Comparison of ENCODE assay signal across 14 cellular contexts in genomic region chr2:42296226-42296625, GRCh38.
DNase-seq lines count a peak whose midpoint lies in the region; ATAC-seq, FAIRE-seq and TF ChIP-seq lines count a peak whose summit lies in the region.
"Had no signal": no experiment of that assay in that cellular context is flagged by ENCODE, and none has a peak within 500 bp of the region (broad histone marks: within the 10 kb centered on the region; RNA-seq: fewer than 3 reads in every experiment).

No MANE protein-coding gene starts in this region.

- in situ Hi-C loops in brain microvascular endothelial cell (cut with HindIII; ENCODE audit: low pct_ligation_motif_present, low sequenced_read_pairs), result no loop called here

- H3K27ac ChIP-seq in naive thymus-derived CD4-positive, alpha-beta T cell (ENCODE audit: low read depth, low read length), result peak overlapping the region; percentile 24
- no peak overlapping the region for H3K27ac ChIP-seq in brain microvascular endothelial cell
- H3K27ac ChIP-seq: A549 had no signal

- intact Hi-C loops in activated CD4-positive, alpha-beta T cell treated with anti-CD3 and anti-CD28 coated beads, Interleukin-2, amount 10 ng/mL, durations not matched to agents 24 days and 14 days (cut with micrococcal nuclease), result loop anchor here (5.0 kb wide), 1 partner anchor 39 kb away; no protein-coding TSS in a partner anchor
- intact Hi-C loops in naive thymus-derived CD4-positive, alpha-beta T cell (cut with micrococcal nuclease), result loop anchor here (2.0 kb wide), 4 partner anchors 15 to 65 kb away; partner anchors contain the start of gene COX7A2L (in 2 of the 2)

- peaks cover 36% of the 10 kb centered on the region for H3K4me1 Mint-ChIP-seq in activated CD4-positive, alpha-beta T cell treated with anti-CD3 and anti-CD28 coated beads, Interleukin-2, amount 10 ng/mL, durations not matched to agents 24 days and 14 days
- peaks cover 30 to 60% (median 53%) of the 10 kb centered on the region in 7 donors for H3K4me1 Mint-ChIP-seq in naive thymus-derived CD4-positive, alpha-beta T cell
- H3K4me1 Mint-ChIP-seq: nephron had no signal

- no peak overlapping the region for H3K4me3 ChIP-seq in naive thymus-derived CD4-positive, alpha-beta T cell (ENCODE audit: low read length)
- H3K4me3 ChIP-seq in brain microvascular endothelial cell (ENCODE audit: low read depth, low read length), result no peak overlapping the region
- H3K4me3 ChIP-seq: A549, heart right ventricle, transverse colon had no signal

- H3K9me3 Mint-ChIP-seq in activated CD4-positive, alpha-beta T cell treated with anti-CD3 and anti-CD28 coated beads, Interleukin-2, amount 10 ng/mL, durations not matched to agents 24 days and 14 days, result no peaks in the 10 kb centered on the region
- peaks cover 0 to 5% (median 0%) of the 10 kb centered on the region in 11 donors for H3K9me3 Mint-ChIP-seq in naive thymus-derived CD4-positive, alpha-beta T cell
- H3K9me3 Mint-ChIP-seq: nephron had no signal

- no peak overlapping the region for H3K4me3 Mint-ChIP-seq in activated CD4-positive, alpha-beta T cell treated with anti-CD3 and anti-CD28 coated beads, Interleukin-2, amount 10 ng/mL, durations not matched to agents 24 days and 14 days
- peak overlapping the region in 5 of 10 donors; percentile 3 to 77 (median 25) for H3K4me3 Mint-ChIP-seq in naive thymus-derived CD4-positive, alpha-beta T cell
- H3K4me3 Mint-ChIP-seq: nephron had no signal

- no peak for TF ChIP-seq CTCF in brain microvascular endothelial cell (IDR thresholded peaks at IDR 0.05; ENCODE audit: low read depth, low read length, missing control alignments)

- peaks cover 35 to 53% of the 10 kb centered on the region in 2 donors for H3K4me1 ChIP-seq in naive thymus-derived CD4-positive, alpha-beta T cell (ENCODE audit: control insufficient read depth in 2 of 2, insufficient read depth in 2 of 2, low read length in 2 of 2)
- H3K4me1 ChIP-seq: A549 had no signal

- CTCF ChIA-PET in naive thymus-derived CD4-positive, alpha-beta T cell (lab: Charles Lee), result interaction anchor here (0.7 kb wide), 3 partner anchors 13 to 1117 kb away, joined by 3 read pairs; no protein-coding TSS in a partner anchor

- H3K36me3 Mint-ChIP-seq in activated CD4-positive, alpha-beta T cell treated with anti-CD3 and anti-CD28 coated beads, Interleukin-2, amount 10 ng/mL, durations not matched to agents 24 days and 14 days (ENCODE audit: low read depth), result peaks cover 70% of the 10 kb centered on the region
- peaks cover 7 to 73% (median 56%) of the 10 kb centered on the region in 5 donors for H3K36me3 Mint-ChIP-seq in naive thymus-derived CD4-positive, alpha-beta T cell

- H3K27me3 Mint-ChIP-seq in activated CD4-positive, alpha-beta T cell treated with anti-CD3 and anti-CD28 coated beads, Interleukin-2, amount 10 ng/mL, durations not matched to agents 24 days and 14 days, result no peaks in the 10 kb centered on the region
- no peaks in the 10 kb centered on the region for H3K27me3 Mint-ChIP-seq in naive thymus-derived CD4-positive, alpha-beta T cell

- FAIRE-seq in urothelium cell line (lab: Jason Lieb, UNC), result no peak

- H3K27ac Mint-ChIP-seq in activated CD4-positive, alpha-beta T cell treated with anti-CD3 and anti-CD28 coated beads, Interleukin-2, amount 10 ng/mL, durations not matched to agents 24 days and 14 days, result peak overlapping the region; percentile 15
- H3K27ac Mint-ChIP-seq in naive thymus-derived CD4-positive, alpha-beta T cell, result peak overlapping the region; percentile 34 to 93 (median 68)

- POLR2A ChIA-PET in naive thymus-derived CD4-positive, alpha-beta T cell (lab: Charles Lee), result no interaction called here

- H3K36me3 ChIP-seq in naive thymus-derived CD4-positive, alpha-beta T cell (ENCODE audit: control insufficient read depth in 2 of 3, insufficient read depth in 3 of 3, low read length in 3 of 3), result peaks cover 4 to 44% (median 5%) of the 10 kb centered on the region in 3 experiments
- H3K36me3 ChIP-seq in brain microvascular endothelial cell (replicated peaks), result peaks cover 19% of the 10 kb centered on the region

- no peaks in the 10 kb centered on the region for H3K27me3 ChIP-seq in naive thymus-derived CD4-positive, alpha-beta T cell (ENCODE audit: control insufficient read depth in 2 of 2, insufficient read depth in 2 of 2, low read length in 2 of 2)
- H3K27me3 ChIP-seq in brain microvascular endothelial cell (replicated peaks), result no peaks in the 10 kb centered on the region
- H3K27me3 ChIP-seq: heart right ventricle, transverse colon had no signal

- no peak for DNase-seq in activated CD4-positive, alpha-beta T cell treated with anti-CD3 and anti-CD28 coated beads, Interleukin-2, amount 10 ng/mL, durations not matched to agents 24 days and 14 days
- DNase-seq in activated CD4-positive, alpha-beta T cell treated with anti-CD3 and anti-CD28 coated beads for 48 hours, result no peak
- no peak for DNase-seq in naive thymus-derived CD4-positive, alpha-beta T cell
- DNase-seq in urothelium cell line (ENCODE audit: low spot score) (no peak), DMS153 treated with DMSO at 0.1 percent for 48 hours (lab: John Stamatoyannopoulos, UW; ENCODE audit: unreplicated experiment) (no peak), brain microvascular endothelial cell (no peak)
- DNase-seq: heart right ventricle, NCI-H2107, SIG-M5, transverse colon had no signal

- ATAC-seq in GM21576 (IDR thresholded peaks at IDR 0.05; ENCODE audit: unreplicated experiment), result peak; percentile 57
- peak; percentile 42 for ATAC-seq in HG03469 (IDR thresholded peaks at IDR 0.05; ENCODE audit: unreplicated experiment)
- no peak for ATAC-seq in naive thymus-derived CD4-positive, alpha-beta T cell
- ATAC-seq: A549, heart right ventricle had no signal

- H3K9me3 ChIP-seq in naive thymus-derived CD4-positive, alpha-beta T cell (ENCODE audit: control insufficient read depth in 2 of 3, low read length in 3 of 3), result no peaks in the 10 kb centered on the region
- H3K9me3 ChIP-seq: A549, heart right ventricle, transverse colon had no signal
